8 cellular contexts compared by ENCODE assay signal in the genomic region with DNA sequence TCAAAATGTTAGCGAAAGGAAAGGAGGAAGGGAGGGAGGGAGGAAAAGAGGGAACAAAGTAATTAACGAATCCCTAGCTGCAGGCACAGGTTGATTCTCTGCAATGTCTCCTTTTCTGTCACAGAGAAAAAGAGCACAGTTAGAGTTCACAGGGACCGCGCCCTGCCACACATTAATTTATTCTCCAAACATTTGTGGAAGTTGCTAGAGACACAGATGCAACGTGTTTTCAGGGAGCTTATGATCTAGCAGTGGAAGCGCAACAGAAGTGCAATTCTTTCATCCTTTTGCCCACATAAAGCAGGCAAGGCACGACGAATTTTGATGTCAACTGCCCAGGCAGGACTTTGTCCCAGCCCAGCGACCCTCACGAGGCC.
DNase-seq lines count a peak whose midpoint lies in the region; ATAC-seq and TF ChIP-seq lines count a peak whose summit lies in the region.

No MANE protein-coding gene starts in this region.

- ATAC-seq in Right ventricle myocardium inferior = no peak
- ATAC-seq in upper lobe of left lung (ENCODE audit: low FRiP score in 2 of 2) = no peak
- ATAC-seq in HG02973 (IDR thresholded peaks at IDR 0.05; ENCODE audit: unreplicated experiment) = no peak
- no peak for ATAC-seq in HG03520 (IDR thresholded peaks at IDR 0.05; ENCODE audit: unreplicated experiment)

- TF ChIP-seq POLR2A in upper lobe of left lung (IDR thresholded peaks at IDR 0.05) = no peak

- in situ Hi-C loops in mammary epithelial cell (cut with MboI; ENCODE audit: low sequenced_read_pairs in 2 of 2) = no loop called here

- 82% methylated on average over 10 of the region's 10 CpGs for WGBS in mammary epithelial cell (ENCODE audit: low coverage, missing lambda C conversion rate)
- WGBS in upper lobe of left lung, 2 donors = 62 to 65% methylated on average over 10 of the region's 10 CpGs

- peak overlapping the region; percentile 86 for H2AFZ ChIP-seq in mammary epithelial cell (ENCODE audit: low read depth, low read length)

- H4K20me1 ChIP-seq in mammary epithelial cell (ENCODE audit: insufficient read depth, low read length) = no peaks in the 10 kb centered on the region

- H3K9me3 ChIP-seq in right atrium auricular region (no peaks in the 10 kb centered on the region), mammary epithelial cell (replicated peaks; ENCODE audit: insufficient read depth, low read length) (no peaks in the 10 kb centered on the region), mucosa of stomach (ENCODE audit: control insufficient read depth, low read length) (no peaks in the 10 kb centered on the region), upper lobe of left lung (no peaks in the 10 kb centered on the region)

- H3K9ac ChIP-seq in mammary epithelial cell (ENCODE audit: insufficient read depth, low read length) (no peak overlapping the region), mucosa of stomach (ENCODE audit: low read length) (peak overlapping the region; percentile 37)

- peaks cover 0 to 28% of the 10 kb centered on the region in 2 donors for H3K4me1 ChIP-seq in right atrium auricular region
- peaks cover 9% of the 10 kb centered on the region for H3K4me1 ChIP-seq in mammary epithelial cell (ENCODE audit: insufficient read depth, low read length)
- peaks cover 27% of the 10 kb centered on the region for H3K4me1 ChIP-seq in mucosa of stomach (ENCODE audit: control insufficient read depth, insufficient read depth, low read length)
- H3K4me1 ChIP-seq in upper lobe of left lung = peaks cover 21 to 42% (median 23%) of the 10 kb centered on the region in 4 donors

- H3K4me2 ChIP-seq in mammary epithelial cell (ENCODE audit: insufficient read depth, low read depth, low read length) = no peak overlapping the region

- H3K4me3 ChIP-seq in right atrium auricular region = peak overlapping the region; percentile 40 to 52
- no peak overlapping the region for H3K4me3 ChIP-seq in mammary epithelial cell (replicated peaks in 1 of 3; ENCODE audit: insufficient read depth in 1 of 3, low read depth in 2 of 3, low read length in 3 of 3)
- H3K4me3 ChIP-seq in mucosa of stomach (ENCODE audit: low read length) = no peak overlapping the region
- peak overlapping the region in 3 of 4 donors; percentile 49 to 55 (median 51) for H3K4me3 ChIP-seq in upper lobe of left lung

- H3K27ac ChIP-seq in right atrium auricular region = peak overlapping the region; percentile 85 to 89
- H3K27ac ChIP-seq in mammary epithelial cell (ENCODE audit: insufficient read depth, low read depth, low read length) = no peak overlapping the region
- H3K27ac ChIP-seq in upper lobe of left lung = peak overlapping the region; percentile 84 to 92 (median 92)

- TF ChIP-seq EP300 in upper lobe of left lung (IDR thresholded peaks at IDR 0.05) = no peak

- DNase-seq in right atrium auricular region (ENCODE audit: low spot score) = no peak
- no peak for DNase-seq in Right ventricle myocardium inferior (ENCODE audit: missing footprints)
- DNase-seq in mammary epithelial cell = no peak
- DNase-seq in upper lobe of left lung = no peak
- no peak for DNase-seq in SKM-1 (lab: John Stamatoyannopoulos, UW; ENCODE audit: unreplicated experiment)

- BruUV-seq in mammary epithelial cell (replicated peaks; lab: Mats Ljungman, UMichigan) = no TSS peak

- CTCF ChIA-PET in mammary epithelial cell (lab: Charles Lee; ENCODE audit: low non-redundant PET) = no interaction called here

- H3K27me3 ChIP-seq in right atrium auricular region = no peaks in the 10 kb centered on the region
- no peaks in the 10 kb centered on the region for H3K27me3 ChIP-seq in mammary epithelial cell (ENCODE audit: insufficient read depth, low read length)
- H3K27me3 ChIP-seq in mucosa of stomach (ENCODE audit: control insufficient read depth, insufficient read depth, low read length) = no peaks in the 10 kb centered on the region
- H3K27me3 ChIP-seq in upper lobe of left lung = no peaks in the 10 kb centered on the region

- dilution Hi-C loops in mammary epithelial cell (cut with HindIII; ENCODE audit: low sequenced_read_pairs) = no loop called here

- no peak for TF ChIP-seq CTCF in right atrium auricular region (IDR thresholded peaks at IDR 0.05)
- no peak for TF ChIP-seq CTCF in mammary epithelial cell (conservative IDR thresholded peaks at IDR 0.05 in 1 of 2, IDR thresholded peaks at IDR 0.05 in 1 of 2; ENCODE audit: extremely low read depth in 1 of 2, insufficient read depth in 1 of 2, low read depth in 1 of 2, low read length in 2 of 2)
- no peak for TF ChIP-seq CTCF in upper lobe of left lung (IDR thresholded peaks at IDR 0.05)

- no peaks in the 10 kb centered on the region for H3K79me2 ChIP-seq in mammary epithelial cell (ENCODE audit: insufficient read depth, low read length)

- H3K36me3 ChIP-seq in right atrium auricular region (no peaks in the 10 kb centered on the region), mammary epithelial cell (ENCODE audit: insufficient read depth, low read length) (no peaks in the 10 kb centered on the region), mucosa of stomach (ENCODE audit: control insufficient read depth, insufficient read depth, low read length) (no peaks in the 10 kb centered on the region), upper lobe of left lung (no peaks in the 10 kb centered on the region)

- intact Hi-C loops in Right ventricle myocardium inferior (cut with DNase I) = loop anchor here (5.0 to 10.0 kb wide), 2 partner anchors 101 to 348 kb away; a partner anchor contains a TSS
- intact Hi-C loops in mammary epithelial cell (cut with micrococcal nuclease) = no loop called here

Comparison
In these comparisons a context has a peak if more than half of its experiments do, and no peak if none do; other contexts are left out.
1. H3K4me3 ChIP-seq: peak in right atrium auricular region (2 of 2) and upper lobe of left lung (3 of 4); none in mammary epithelial cell (0 of 3) and mucosa of stomach (single experiment).